3 cellular contexts compared by ENCODE assay signal in genomic region chr4:150461957-150462356, GRCh38.
"Had no signal": no experiment of that assay in that cellular context is flagged by ENCODE, and none has a peak within 500 bp of the region (broad histone marks: within the 10 kb centered on the region; RNA-seq: fewer than 3 reads in every experiment).

No MANE protein-coding gene starts in this region.

- DNase-seq: GDM1, GF-D8 had no signal

- H3K4me3 ChIP-seq: GM12878 had no signal

- ATAC-seq: GM12878 had no signal
